Comparison of ENCODE assay signal across 9 cellular contexts in genomic region chr22:23627401-23628055, GRCh38. TPM values are rescaled to one million over a fixed set of nuclear protein-coding genes. Genes with fewer than 3 reads are reported as not detected.
DNase-seq lines count a peak whose midpoint lies in the region; ATAC-seq, FAIRE-seq and TF ChIP-seq lines count a peak whose summit lies in the region.
"Not testable (repeated sequence)": the region's sequence is repeated elsewhere in the genome, so short reads cannot be mapped to it uniquely, and the experiment has no call there.
"Had no signal": no experiment of that assay in that cellular context is flagged by ENCODE, and none has a peak within 500 bp of the region (broad histone marks: within the 10 kb centered on the region; RNA-seq: fewer than 3 reads in every experiment).

No MANE protein-coding gene starts in this region.

- H2AFZ ChIP-seq in DND-41 (ENCODE audit: low read depth, low read length); Karpas-422 (ENCODE audit: low read length): not testable (repeated sequence)

- H3K4me2 ChIP-seq in DND-41 (ENCODE audit: insufficient read depth, low read length); Karpas-422 (ENCODE audit: low read depth, low read length, poor library complexity, severe bottlenecking): not testable (repeated sequence)

- H3K9me2 ChIP-seq in Karpas-422 (replicated peaks; ENCODE audit: insufficient read depth, low read length), result not testable (repeated sequence)

- not testable (repeated sequence) for H3K4me1 ChIP-seq in DND-41 (ENCODE audit: insufficient read depth, low read length); right cardiac atrium (ENCODE audit: control insufficient read depth, insufficient read depth, low read length)
- peaks cover 25% of the 10 kb centered on the region for H3K4me1 ChIP-seq in Karpas-422 (ENCODE audit: low read length)

- intact Hi-C loops in right cardiac atrium (cut with DNase I), result not testable (repeated sequence)

- FAIRE-seq in bronchial epithelial cell (lab: Jason Lieb, UNC), result peak; percentile 75

- not testable (repeated sequence) for H3K9me3 ChIP-seq in DND-41 (ENCODE audit: insufficient read depth, low read length, severe bottlenecking); Karpas-422 (ENCODE audit: low read length); right cardiac atrium (ENCODE audit: control insufficient read depth, low read length)

- not testable (repeated sequence) for H3K4me3 ChIP-seq in DND-41 (ENCODE audit: low read depth in 1 of 2, low read length in 2 of 2); Karpas-422 (ENCODE audit: low read length); bronchial epithelial cell (ENCODE audit: low read depth, low read length); right cardiac atrium (ENCODE audit: low read length); retinal pigment epithelial cell (ENCODE audit: low read length)

- not testable (repeated sequence) for H3K79me2 ChIP-seq in DND-41 (ENCODE audit: insufficient read depth, low read length); Karpas-422 (ENCODE audit: low read length)

- ATAC-seq in DND-41 (ENCODE audit: insufficient read depth, low read depth) (peak; percentile 89), SK-N-SH treated with all-trans-retinoic acid at 6 μM for 48 hours (peak; percentile 84), right cardiac atrium (peak; percentile 69 to 73)

- not testable (repeated sequence) for H3K27ac ChIP-seq in DND-41 (ENCODE audit: low read length); Karpas-422 (ENCODE audit: low read length); right cardiac atrium (ENCODE audit: low read length)

- not testable (repeated sequence) for H3K27me3 ChIP-seq in DND-41 (ENCODE audit: insufficient read depth, low read length, poor library complexity); Karpas-422 (ENCODE audit: low read length); bronchial epithelial cell (ENCODE audit: control insufficient read depth, insufficient read depth, low read length); right cardiac atrium (ENCODE audit: control insufficient read depth, insufficient read depth)

- H3K9ac ChIP-seq in DND-41 (ENCODE audit: low read depth, low read length); Karpas-422 (ENCODE audit: low read length): not testable (repeated sequence)

- TF ChIP-seq CTCF in DND-41 (IDR thresholded peaks at IDR 0.05; ENCODE audit: borderline replicate concordance, extremely low read depth, low read length, poor library complexity, severe bottlenecking), result peak; percentile 61
- TF ChIP-seq CTCF in bronchial epithelial cell (IDR thresholded peaks at IDR 0.05; ENCODE audit: insufficient read depth, low read length, severe bottlenecking), result peak; percentile 27
- peak; percentile 39 for TF ChIP-seq CTCF in retinal pigment epithelial cell (conservative IDR thresholded peaks at IDR 0.05; ENCODE audit: low read depth, low read length)

- H4K20me1 ChIP-seq in DND-41 (ENCODE audit: insufficient read depth, low read length); Karpas-422 (ENCODE audit: insufficient read depth, low read depth, low read length): not testable (repeated sequence)

- 52% methylated on average over 3 of the region's 3 CpGs for WGBS in right cardiac atrium

- DNase-seq in DND-41 (peak; percentile 49), Karpas-422 (peak; percentile 86), bronchial epithelial cell (ENCODE audit: low read depth) (peak; percentile 5), right cardiac atrium (peak in 2 of 3 donors; percentile 32 to 77)
- DNase-seq in activated CD8-positive, alpha-beta memory T cell treated with anti-CD3 and anti-CD28 coated beads for 24 hours, result peak; percentile 74
- DNase-seq in retinal pigment epithelial cell (ENCODE audit: low read depth), result not testable (repeated sequence)
- DNase-seq in stimulated activated naive CD4-positive, alpha-beta T cell treated with Interleukin-2 at 50 U/mL for 16 hours (lab: John Stamatoyannopoulos, UW), result peak; percentile 27

- H3K36me3 ChIP-seq in DND-41 (ENCODE audit: insufficient read depth, low read length); Karpas-422 (ENCODE audit: insufficient read depth, low read length); bronchial epithelial cell (ENCODE audit: control insufficient read depth, insufficient read depth, low read length): not testable (repeated sequence)

RNA-seq across cellular contexts. Expression of gene DRICH1, which starts 4.6 kb away (rescaled TPM):
- total RNA-seq in Karpas-422 (2014; rRNA removed; shearing (Covaris generic); ENCODE audit: low replicate concordance), result 1.2 TPM in 1 of 2 replicates, not detected in the other
- total RNA-seq in bronchial epithelial cell (0.38 TPM in 1 of 2 replicates, not detected in the other), right cardiac atrium (under 1 TPM in 1 of 4 donors, not detected in 3; 0.37 TPM)
- polyA plus RNA-seq in right cardiac atrium, result 0.09 TPM

RNA-seq across cellular contexts. Expression of gene IGLL1, which starts 47.4 kb away (rescaled TPM):
- 100 and 171 TPM in 2 replicates for total RNA-seq in Karpas-422 (2014; rRNA removed; shearing (Covaris generic); ENCODE audit: low replicate concordance)
- not detected in 2 replicates for total RNA-seq in bronchial epithelial cell
- total RNA-seq in right cardiac atrium, result not detected
- not detected for polyA plus RNA-seq in right cardiac atrium
- polyA plus RNA-seq: esophagus had no signal

Comparison
In these comparisons a context has a peak if more than half of its experiments do, and no peak if none do; other contexts are left out.
1. RNA of gene IGLL1, which starts 47.4 kb away (total RNA-seq): 100 to 171 TPM in Karpas-422; not detected in bronchial epithelial cell and not detected in right cardiac atrium; every median in the first group is over 100 times any median in the second.
2. Peak in every context shown above with its lines, with median percentiles within 50 percentile points of each other: ATAC-seq and CTCF ChIP-seq.